Comparison of ENCODE assay signal across 8 cellular contexts in genomic region chr17:6070895-6071511, GRCh38. TPM values are rescaled to one million over a fixed set of nuclear protein-coding genes. Genes with fewer than 3 reads are reported as not detected.
DNase-seq lines count a peak whose midpoint lies in the region; ATAC-seq and TF ChIP-seq lines count a peak whose summit lies in the region.

No MANE protein-coding gene starts in this region.

- DNase-seq in NCI-H1105 treated with DMSO at 0.1 percent for 48 hours (lab: John Stamatoyannopoulos, UW) (peak; percentile 5), NCI-H1105 (lab: John Stamatoyannopoulos, UW) (no peak), body of pancreas (peak in 2 of 4 donors; percentile 16 to 41), kidney tubule cell (ENCODE audit: low spot score) (peak; percentile 48), stomach (no peak), T-helper 1 cell (no peak), EL (no peak)
- DNase-seq in effector CD8-positive, alpha-beta T cell (lab: John Stamatoyannopoulos, UW), result no peak

- H3K27ac ChIP-seq in body of pancreas (no peak overlapping the region), stomach (peak overlapping the region in 2 of 5 donors; percentile 11 to 46)

- H3K36me3 ChIP-seq in body of pancreas (replicated peaks in 1 of 2; ENCODE audit: insufficient read depth in 1 of 2, low read depth in 2 of 2) (no peaks in the 10 kb centered on the region), stomach (no peaks in the 10 kb centered on the region)

- no peak for ATAC-seq in body of pancreas

- no peak for TF ChIP-seq POLR2A in body of pancreas (IDR thresholded peaks at IDR 0.05)
- no peak for TF ChIP-seq POLR2A in stomach (IDR thresholded peaks at IDR 0.05)

- WGBS in body of pancreas, 2 donors, result 0 to 3% methylated on average over 1 to 34 of the region's 42 CpGs
- 2 to 5% (median 3%) methylated on average over 16 to 42 of the region's 42 CpGs for WGBS in stomach, 5 donors

- no peaks in the 10 kb centered on the region for H3K9me3 ChIP-seq in body of pancreas
- H3K9me3 ChIP-seq in stomach, result no peaks in the 10 kb centered on the region

- H3K27me3 ChIP-seq in body of pancreas (no peaks in the 10 kb centered on the region), stomach (peaks cover 0 to 80% (median 21%) of the 10 kb centered on the region in 3 donors)

- TF ChIP-seq CTCF in body of pancreas (IDR thresholded peaks at IDR 0.05), result no peak
- TF ChIP-seq CTCF in stomach (IDR thresholded peaks at IDR 0.05), result no peak

- H3K4me3 ChIP-seq in body of pancreas, result peak overlapping the region; percentile 18 to 47
- H3K4me3 ChIP-seq in stomach, result peak overlapping the region; percentile 62 to 83 (median 68)

- TF ChIP-seq EP300 in stomach (IDR thresholded peaks at IDR 0.05), result no peak

- intact Hi-C loops in body of pancreas (cut with DNase I) (no loop called here), stomach (cut with DNase I; ENCODE audit: low total_unique reads) (no loop called here)

- H3K4me1 ChIP-seq in body of pancreas (peaks cover 18% of the 10 kb centered on the region), stomach (peaks cover 7 to 27% (median 16%) of the 10 kb centered on the region in 4 donors)

RNA-seq across cellular contexts. Expression of gene WSCD1, which starts 0.8 kb away (rescaled TPM):
- total RNA-seq in body of pancreas (1 to 10 TPM; 1.8 to 3.0 TPM), stomach (10 to 100 TPM in 2 of 5 donors, 1 to 10 TPM in 1, under 1 TPM in 2; 0.58 to 32.7 (median 2.6) TPM)
- polyA plus RNA-seq in stomach, result 1 to 10 TPM in 2 of 3 donors, under 1 TPM in 1; 1.00 to 1.2 (median 1.1) TPM

Comparison
In these comparisons a context has a peak if more than half of its experiments do, and no peak if none do; other contexts are left out.
1. DNase-seq: peak in NCI-H1105 treated with DMSO at 0.1 percent for 48 hours (single experiment) and kidney tubule cell (single experiment); none in NCI-H1105 (single experiment), stomach (single experiment), T-helper 1 cell (0 of 5), effector CD8-positive, alpha-beta T cell (single experiment) and EL (single experiment).